Comparison of ENCODE assay signal across 15 cellular contexts in the genomic region with DNA sequence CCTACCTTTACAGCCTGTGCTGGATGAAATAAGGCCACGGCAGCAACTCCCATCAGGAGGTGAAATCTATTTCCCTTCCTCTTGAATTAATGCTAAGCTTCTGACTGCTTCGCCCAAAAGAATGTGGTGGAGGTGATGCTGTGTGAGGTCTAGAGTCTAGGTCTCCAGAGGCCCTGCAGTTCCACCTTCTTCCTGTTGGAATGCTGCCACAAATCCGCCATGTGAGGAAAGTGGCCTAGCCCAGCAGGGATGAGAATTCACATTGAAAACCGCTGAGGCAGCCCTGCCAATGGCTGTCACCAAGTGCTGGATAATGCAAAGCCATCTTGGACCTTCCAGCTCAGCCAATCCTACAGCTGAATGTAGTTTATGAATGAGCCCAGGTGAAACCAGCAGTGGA. TPM values are rescaled to one million over a fixed set of nuclear protein-coding genes. Genes with fewer than 3 reads are reported as not detected.
DNase-seq lines count a peak whose midpoint lies in the region; ATAC-seq and TF ChIP-seq lines count a peak whose summit lies in the region.
"Had no signal": no experiment of that assay in that cellular context is flagged by ENCODE, and none has a peak within 500 bp of the region (broad histone marks: within the 10 kb centered on the region; RNA-seq: fewer than 3 reads in every experiment).

No MANE protein-coding gene starts in this region.

- POLR2A ChIA-PET in GM10248 (lab: Yijun Ruan, JAX) (no interaction called here), PC-9 (lab: Charles Lee; ENCODE audit: unreplicated experiment) (no interaction called here)

- H3K36me3 ChIP-seq in iPS DF 6.9 (ENCODE audit: control insufficient read depth, insufficient read depth, low read length) (no peaks in the 10 kb centered on the region), PC-9 (ENCODE audit: low read depth) (no peaks in the 10 kb centered on the region)
- H3K36me3 ChIP-seq: right atrium auricular region had no signal

- no TSS peak for BruUV-seq in PC-9 (replicated peaks; lab: Mats Ljungman, UMichigan)

- H3K4me1 ChIP-seq in iPS DF 6.9 (ENCODE audit: control insufficient read depth, insufficient read depth, low read length), result no peaks in the 10 kb centered on the region
- H3K4me1 ChIP-seq in PC-9 (replicated peaks; ENCODE audit: insufficient read depth), result no peaks in the 10 kb centered on the region; the same call in 1 of the 2 replicates

- H3K9me2 ChIP-seq in PC-9 (ENCODE audit: insufficient read depth), result no peaks in the 10 kb centered on the region

- H2AFZ ChIP-seq in PC-9, result no peak overlapping the region

- intact Hi-C loops in PC-9 (cut with micrococcal nuclease; ENCODE audit: unreplicated experiment), result no loop called here

- peak; percentile 35 for TF ChIP-seq CTCF in GM12873 (IDR thresholded peaks at IDR 0.05; ENCODE audit: insufficient read depth, low read depth, low read length, missing control alignments)
- TF ChIP-seq CTCF in WI38 (IDR thresholded peaks at IDR 0.05; ENCODE audit: low read depth, low read length), result peak; percentile 16; the same call in 1 of the 2 replicates
- TF ChIP-seq CTCF in GM10248 (IDR thresholded peaks at IDR 0.05; ENCODE audit: control extremely low read depth, extremely low read depth, low read depth, missing control alignments), result no peak
- no peak for TF ChIP-seq CTCF in PC-9 (conservative IDR thresholded peaks at IDR 0.05)

- CTCF ChIA-PET in GM10248 (lab: Yijun Ruan, JAX), result no interaction called here
- CTCF ChIA-PET in PC-9 (lab: Charles Lee), result no interaction called here

- no peaks in the 10 kb centered on the region for H4K20me1 ChIP-seq in PC-9 (ENCODE audit: insufficient read depth)

- no peaks in the 10 kb centered on the region for H3K79me2 ChIP-seq in PC-9 (ENCODE audit: low read depth)

- no peaks in the 10 kb centered on the region for H3F3A ChIP-seq in PC-9 (ENCODE audit: insufficient read depth, low read depth)

- peak; percentile 34 for DNase-seq in A172 (ENCODE audit: low spot score)
- peak; percentile 16 for DNase-seq in iPS DF 6.9 (ENCODE audit: low read depth, low spot score)
- no peak for DNase-seq in GM10248 (ENCODE audit: extremely low spot score)
- no peak for DNase-seq in activated effector memory CD4-positive, alpha-beta T cell treated with anti-CD3 and anti-CD28 coated beads, Interleukin-2, amount 50 U/mL, for 16 hours
- DNase-seq in PC-9, result no peak
- DNase-seq: islet precursor cell; NCI-H1436 treated with DMSO at 0.1 percent for 48 hours; SHP77; stimulated activated CD4-positive, alpha-beta T cell treated with anti-CD3 and anti-CD28 coated beads, Interleukin-4, amount 100 ng/mL, for 24 hours; stimulated activated naive B cell treated with anti-CD40 and anti-IgM and Interleukin-4, amounts not matched to agents 10 μg/mL and 1 μg/mL and 100 μg/mL, for 72 hours had no signal

- H3K27me3 ChIP-seq in iPS DF 6.9 (ENCODE audit: control insufficient read depth, insufficient read depth, low read length) (no peaks in the 10 kb centered on the region), PC-9 (ENCODE audit: insufficient read depth, low read depth) (no peaks in the 10 kb centered on the region)
- H3K27me3 ChIP-seq: right atrium auricular region had no signal

- no peak overlapping the region for H3K4me2 ChIP-seq in PC-9

- ATAC-seq in HG03108 (IDR thresholded peaks at IDR 0.05; ENCODE audit: unreplicated experiment), result no peak
- ATAC-seq: stimulated activated naive B cell treated with anti-CD40 and anti-IgM and Interleukin-4, amounts not matched to agents 10 μg/mL and 1 μg/mL and 100 μg/mL, for 72 hours had no signal

- H3K4me3 ChIP-seq in WI38 (ENCODE audit: low read depth, low read length) (no peak overlapping the region), iPS DF 6.9 (ENCODE audit: low read length) (no peak overlapping the region), PC-9 (no peak overlapping the region)
- H3K4me3 ChIP-seq: coronary artery, right atrium auricular region had no signal

- H3K27ac ChIP-seq in iPS DF 6.9 (ENCODE audit: low read length), result no peak overlapping the region
- H3K27ac ChIP-seq in PC-9, result no peak overlapping the region

- WGBS in iPS DF 6.9 (ENCODE audit: insufficient coverage, insufficient read length), result no CpG with 5 or more reads among the region's 4 CpGs

- H3K9me3 ChIP-seq in iPS DF 6.9 (ENCODE audit: control insufficient read depth, insufficient read depth, low read length) (no peaks in the 10 kb centered on the region), PC-9 (ENCODE audit: insufficient read depth, low read depth) (no peaks in the 10 kb centered on the region)
- H3K9me3 ChIP-seq: right atrium auricular region had no signal

RNA-seq across cellular contexts. Expression of a gene that starts 28.0 kb away (rescaled TPM):
- total RNA-seq in A172 (2014; rRNA removed; shearing (Covaris generic)), result 44.4 and 57.2 TPM in 2 replicates
- 5.2 and 7.8 TPM in 2 replicates for total RNA-seq in PC-9 (2021)

Comparison
In these comparisons a context has a peak if more than half of its experiments do, and no peak if none do; other contexts are left out.
1. DNase-seq: peak in A172 (single experiment) and iPS DF 6.9 (single experiment); none in GM10248 (single experiment), activated effector memory CD4-positive, alpha-beta T cell treated with anti-CD3 and anti-CD28 coated beads, Interleukin-2, amount 50 U/mL, for 16 hours (single experiment) and PC-9 (0 of 2).
2. CTCF ChIP-seq: peak in GM12873 (single experiment) and WI38 (single experiment); none in GM10248 (single experiment) and PC-9 (single experiment).